Comparison of ENCODE assay signal across 29 cellular contexts in genomic region chr12:130728158-130729058, GRCh38. TPM values are rescaled to one million over a fixed set of nuclear protein-coding genes. Genes with fewer than 3 reads are reported as not detected.
"Had no signal": no experiment of that assay in that cellular context is flagged by ENCODE, and none has a peak within 500 bp of the region (broad histone marks: within the 10 kb centered on the region; RNA-seq: fewer than 3 reads in every experiment).

No MANE protein-coding gene starts in this region.

- H3K36me3 Mint-ChIP-seq: brain had no signal

- ATAC-seq: activated T-cell treated with anti-CD3 and anti-CD28 coated beads, Interleukin-2, amount 50 U/mL, for 4 hours; Panc1; Right ventricle myocardium inferior; SK-N-SH treated with all-trans-retinoic acid at 6 μM for 48 hours had no signal

- H3K27ac Mint-ChIP-seq: activated naive CD4-positive, alpha-beta T cell treated with anti-CD3 and anti-CD28 coated beads for 36 hours; activated naive CD8-positive, alpha-beta T cell; brain had no signal

- H3K4me3 ChIP-seq: cardiac muscle cell, SJCRH30 had no signal

- FAIRE-seq: astrocyte had no signal

- DNase-seq: activated CD4-positive, alpha-beta T cell treated with anti-CD3 and anti-CD28 coated beads for 48 hours; activated CD4-positive, alpha-beta T cell treated with anti-CD3 and anti-CD28 coated beads, Interleukin-2, amount 50 U/mL, for 4 hours; activated CD4-positive, CD25-positive, alpha-beta regulatory T cell treated with anti-CD3 and anti-CD28 coated beads, Interleukin-2, amount 50 U/mL, for 72 hours; activated gamma-delta T cell; activated naive CD4-positive, alpha-beta T cell treated with anti-CD3 and anti-CD28 coated beads for 36 hours; activated T-cell treated with anti-CD3 and anti-CD28 coated beads, Interleukin-2, amount 50 U/mL, for 4 hours; amygdala; Karpas-422; MM.1S; NCI-H1105; NCI-H1436; NCI-H1694 treated with DMSO at 0.1 percent for 48 hours; NCI-H2029 treated with DMSO at 0.1 percent for 48 hours; NCI-H345; NCI-H510A treated with DMSO at 0.1 percent for 48 hours; NCI-H69; NK-92 treated with Interleukin-12 subunit alpha and Interleukin-12 subunit beta, amount 100 ng/mL, for 24 hours; OCI-M1; RPMI8226; SJCRH30; SW 1271 had no signal

- H3K4me1 ChIP-seq: SJCRH30 had no signal

- H3K36me3 ChIP-seq: cardiac muscle cell, SJCRH30 had no signal

- H3K27me3 ChIP-seq: cardiac muscle cell, SJCRH30 had no signal

- H3K4me3 Mint-ChIP-seq: activated naive CD4-positive, alpha-beta T cell treated with anti-CD3 and anti-CD28 coated beads for 36 hours; activated naive CD8-positive, alpha-beta T cell; activated T-cell treated with anti-CD3 and anti-CD28 coated beads, Interleukin-2, amount 50 U/mL, for 4 hours; brain had no signal

- H3K27ac ChIP-seq: cardiac muscle cell, SJCRH30 had no signal

RNA-seq across cellular contexts. Expression of gene RIMBP2, which starts 12.3 kb away (rescaled TPM):
- total RNA-seq: activated naive CD4-positive, alpha-beta T cell treated with anti-CD3 and anti-CD28 coated beads for 36 hours; activated T-cell treated with anti-CD3 and anti-CD28 coated beads, Interleukin-2, amount 50 U/mL, for 4 hours; Right ventricle myocardium inferior; SJCRH30; T-helper 1 cell treated with Interleukin-12 subunit alpha and Interleukin-12 subunit beta and Interleukin-4 antibody, amounts not matched to agents 30 ng/mL and 1 ng/mL, for 36 hours had no signal
